12 cellular contexts compared by ENCODE assay signal in the genomic region with DNA sequence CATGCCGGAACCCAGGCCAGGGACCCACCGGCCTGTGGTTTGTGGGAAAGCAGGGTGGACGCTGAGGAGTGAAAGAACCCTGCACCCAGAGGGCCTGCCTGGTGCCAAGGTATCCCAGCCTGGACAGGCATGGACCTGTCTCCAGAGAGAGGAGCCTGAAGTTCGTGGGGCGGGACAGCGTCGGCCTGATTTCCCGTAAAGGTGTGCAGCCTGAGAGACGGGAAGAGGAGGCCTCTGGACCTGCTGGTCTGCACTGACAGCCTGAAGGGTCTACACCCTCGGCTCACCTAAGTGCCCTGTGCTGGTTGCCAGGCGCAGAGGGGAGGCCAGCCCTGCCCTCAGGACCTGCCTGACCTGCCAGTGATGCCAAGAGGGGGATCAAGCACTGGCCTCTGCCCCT. TPM values are rescaled to one million over a fixed set of nuclear protein-coding genes. Genes with fewer than 3 reads are reported as not detected.
A peak's percentile ranks its signal among the peaks of the same experiment; 100 is the strongest.
DNase-seq lines count a peak whose midpoint lies in the region; ATAC-seq and TF ChIP-seq lines count a peak whose summit lies in the region.
"Had no signal": no experiment of that assay in that cellular context is flagged by ENCODE, and none has a peak within 500 bp of the region (broad histone marks: within the 10 kb centered on the region; RNA-seq: fewer than 3 reads in every experiment).

No MANE protein-coding gene starts in this region.

- ATAC-seq in IMR-90 (ENCODE audit: low read depth) = no peak

- peaks cover 4 to 40% of the 10 kb centered on the region in 2 experiments; a peak in 3 of 4 replicates for H3K79me1 ChIP-seq in IMR-90 (ENCODE audit: low read depth in 1 of 2, low read length in 2 of 2)

- no peak overlapping the region for H3K4me3 Mint-ChIP-seq in HFFc6

- H3K9ac ChIP-seq in IMR-90 (ENCODE audit: low read depth, low read length) = no peak overlapping the region
- no peak overlapping the region for H3K9ac ChIP-seq in muscle layer of colon (ENCODE audit: low read length)
- H3K9ac ChIP-seq in subcutaneous abdominal adipose tissue (ENCODE audit: low read length in 5 of 5) = no peak overlapping the region

- no peak overlapping the region for H2AK5ac ChIP-seq in IMR-90 (ENCODE audit: low read depth, low read length)

- peaks cover 65% of the 10 kb centered on the region for H3K4me1 Mint-ChIP-seq in HFFc6 (ENCODE audit: low read depth)

- no peak overlapping the region for H3K27ac Mint-ChIP-seq in HFFc6

- no peak overlapping the region for H3K4me2 ChIP-seq in IMR-90 (ENCODE audit: low read depth, low read length)

- 0 out of 2 replicates have a peak overlapping the region, but pooled peaks have one; percentile 2 for H3K4ac ChIP-seq in IMR-90 (ENCODE audit: low read depth, low read length)

- peaks cover 13% of the 10 kb centered on the region for H3K9me1 ChIP-seq in IMR-90 (ENCODE audit: insufficient read depth, low read length)

- TF ChIP-seq CTCF in IMR-90 (conservative IDR thresholded peaks at IDR 0.05; ENCODE audit: low read depth, low read length) (no peak), dorsolateral prefrontal cortex (IDR thresholded peaks at IDR 0.05 in 54 of 56, conservative IDR thresholded peaks at IDR 0.05 in 2 of 56; ENCODE audit: low read depth in 1 of 56, partially characterized antibody in 56 of 56) (no peak), HFFc6 (IDR thresholded peaks at IDR 0.05) (no peak)

- H3K4me1 ChIP-seq in IMR-90 (ENCODE audit: control insufficient read depth, insufficient read depth, low read length) (peaks cover 22% of the 10 kb centered on the region), muscle layer of colon (ENCODE audit: insufficient read depth, low read length) (peaks cover 32% of the 10 kb centered on the region), subcutaneous abdominal adipose tissue (ENCODE audit: control insufficient read depth in 5 of 5, insufficient read depth in 5 of 5, low read length in 5 of 5) (peaks cover 33 to 69% (median 61%) of the 10 kb centered on the region in 5 donors)
- H3K4me1 ChIP-seq: HAP-1 had no signal

- CTCF ChIA-PET in IMR-90 (lab: Yijun Ruan, JAX) = no interaction called here

- H3K23ac ChIP-seq in IMR-90 (ENCODE audit: low read depth, low read length) = no peak overlapping the region

- H3K4me3 ChIP-seq in IMR-90 (ENCODE audit: insufficient read depth, low read depth, low read length) (no peak overlapping the region), dorsolateral prefrontal cortex (no peak overlapping the region), muscle layer of colon (ENCODE audit: low read depth in 1 of 2, low read length in 2 of 2) (no peak overlapping the region), subcutaneous abdominal adipose tissue (ENCODE audit: low read depth in 1 of 5, low read length in 5 of 5) (no peak overlapping the region)
- H3K4me3 ChIP-seq: HAP-1 had no signal

- H2BK15ac ChIP-seq in IMR-90 (ENCODE audit: low read depth, low read length) = no peak overlapping the region

- dilution Hi-C loops in IMR-90 (cut with HindIII; ENCODE audit: low sequenced_read_pairs, unreplicated experiment) = no loop called here

- TF ChIP-seq RAD21 in IMR-90 (IDR thresholded peaks at IDR 0.05; ENCODE audit: low read length) = no peak

- no peak overlapping the region for H2AFZ ChIP-seq in IMR-90 (replicated peaks; ENCODE audit: low read length, poor library complexity)

- H3K9me3 Mint-ChIP-seq in HFFc6 = peaks cover 11% of the 10 kb centered on the region

- H3K27me3 Mint-ChIP-seq in HFFc6 (ENCODE audit: insufficient read depth) = no peaks in the 10 kb centered on the region; the same call in 1 of the 2 replicates

- no peak overlapping the region for H4K8ac ChIP-seq in IMR-90 (ENCODE audit: low read depth in 2 of 2, low read length in 2 of 2)

- DNase-seq in IMR-90 (no peak), dorsolateral prefrontal cortex (no peak), HFFc6 (no peak), LoVo (ENCODE audit: low spot score) (no peak)
- DNase-seq in stimulated activated CD4-positive, alpha-beta T cell treated with anti-CD3 and anti-CD28 coated beads, Interleukin-4, amount 100 ng/mL, for 1 hour = no peak
- no peak for DNase-seq in stimulated activated CD4-positive, alpha-beta T cell treated with anti-CD3 and anti-CD28 coated beads, Interleukin-12 subunit alpha, Interleukin-12 subunit beta, amount 100 ng/mL, for 4 hours
- DNase-seq: activated T-cell treated with anti-CD3 and anti-CD28 coated beads, Interleukin-2, amount 50 U/mL, for 1 hour; NCI-H1436 had no signal

- peaks cover 55% of the 10 kb centered on the region for H3K36me3 ChIP-seq in IMR-90 (ENCODE audit: control insufficient read depth, insufficient read depth, low read length)
- H3K36me3 ChIP-seq in muscle layer of colon (ENCODE audit: insufficient read depth, low read length) = peaks cover 37% of the 10 kb centered on the region
- H3K36me3 ChIP-seq in subcutaneous abdominal adipose tissue (ENCODE audit: control insufficient read depth in 5 of 5, insufficient read depth in 5 of 5, low read length in 5 of 5) = peaks cover 4 to 63% (median 48%) of the 10 kb centered on the region in 5 donors

- in situ Hi-C loops in IMR-90 (cut with MboI; ENCODE audit: low sequenced_read_pairs) = no loop called here

- intact Hi-C loops in IMR-90 (cut with micrococcal nuclease) = no loop called here
- intact Hi-C loops in dorsolateral prefrontal cortex (cut with DNase I) = no loop called here

- no peak overlapping the region for H3K14ac ChIP-seq in IMR-90 (replicated peaks; ENCODE audit: low read depth, low read length)

- H3K27ac ChIP-seq in IMR-90 (ENCODE audit: insufficient read depth, low read length) (no peak overlapping the region), dorsolateral prefrontal cortex (peak overlapping the region in 33 of 59 donors; percentile 13 to 83 (median 72)), muscle layer of colon (ENCODE audit: low read depth, low read length) (peak overlapping the region; percentile 67), subcutaneous abdominal adipose tissue (ENCODE audit: low read depth, low read length) (peak overlapping the region; percentile 88)

- TF ChIP-seq POLR2A in IMR-90 (IDR thresholded peaks at IDR 0.05; ENCODE audit: low read depth, low read length) = no peak

- H3K56ac ChIP-seq in IMR-90 (ENCODE audit: extremely low read depth, insufficient read depth, low read length) = no peak overlapping the region

- no TSS peak for BruUV-seq in IMR-90 (replicated peaks; lab: Mats Ljungman, UMichigan)

- H3K18ac ChIP-seq in IMR-90 (ENCODE audit: low read depth, low read length) = no peak overlapping the region

- no peak overlapping the region for H4K91ac ChIP-seq in IMR-90 (ENCODE audit: insufficient read depth, low read depth, low read length)

- H4K5ac ChIP-seq in IMR-90 (ENCODE audit: low read depth, low read length) = no peak overlapping the region

- no peak overlapping the region for H2BK20ac ChIP-seq in IMR-90 (ENCODE audit: low read depth, low read length)

- peak overlapping the region; percentile 18 for H2AK9ac ChIP-seq in IMR-90 (replicated peaks; ENCODE audit: low read depth, low read length, poor library complexity)

- H4K20me1 ChIP-seq in IMR-90 (ENCODE audit: insufficient read depth, low read length) = peaks cover 10% of the 10 kb centered on the region

- POLR2A ChIA-PET in IMR-90 (lab: Charles Lee; ENCODE audit: unreplicated experiment) = no interaction called here

- H2BK120ac ChIP-seq in IMR-90 (ENCODE audit: low read depth, low read length) = no peak overlapping the region

- H3K27me3 ChIP-seq in IMR-90 (ENCODE audit: control insufficient read depth, insufficient read depth, low read length) (no peaks in the 10 kb centered on the region), dorsolateral prefrontal cortex (no peaks in the 10 kb centered on the region), muscle layer of colon (ENCODE audit: control insufficient read depth in 1 of 2, insufficient read depth in 2 of 2, low read length in 2 of 2) (no peaks in the 10 kb centered on the region), subcutaneous abdominal adipose tissue (ENCODE audit: control insufficient read depth in 5 of 5, insufficient read depth in 4 of 5, low read length in 5 of 5) (peaks cover 0 to 6% (median 0%) of the 10 kb centered on the region in 5 donors)

- 91% methylated on average over 8 of the region's 11 CpGs; no CpG with 5 or more reads in 1 of the 2 experiments for WGBS in IMR-90 (ENCODE audit: extremely low coverage in 2 of 2, insufficient read length in 1 of 2), 2 experiments

- peaks cover 40% of the 10 kb centered on the region for H3K36me3 Mint-ChIP-seq in HFFc6 (ENCODE audit: low read depth)

- H3K9me3 ChIP-seq in IMR-90 (ENCODE audit: control insufficient read depth, insufficient read depth, low read length) (no peaks in the 10 kb centered on the region), muscle layer of colon (ENCODE audit: low read length) (no peaks in the 10 kb centered on the region), subcutaneous abdominal adipose tissue (ENCODE audit: control insufficient read depth in 5 of 5, low read length in 5 of 5) (no peaks in the 10 kb centered on the region)
- H3K9me3 ChIP-seq: HAP-1 had no signal

- H2BK5ac ChIP-seq in IMR-90 (ENCODE audit: low read depth, low read length, poor library complexity, severe bottlenecking) = no peak overlapping the region

TF ChIP-seq in IMR-90, 13 proteins besides CTCF, POLR2A, EP300 and RAD21:
- no peak for TF ChIP-seq CHD1 (IDR thresholded peaks at IDR 0.05; ENCODE audit: low read depth, low read length)
- TF ChIP-seq FOS (IDR thresholded peaks at IDR 0.05; ENCODE audit: low read depth, low read length) = no peak
- TF ChIP-seq MAFK (IDR thresholded peaks at IDR 0.05; ENCODE audit: low read depth, low read length) = no peak

RNA-seq across cellular contexts. Expression of gene CSF1, which starts 18.5 kb away (rescaled TPM):
- total RNA-seq in IMR-90 (2012; rRNA removed) (9.4 and 14.3 TPM in 2 replicates), dorsolateral prefrontal cortex (10 to 100 TPM in 117 of 120 experiments, 1 to 10 TPM in 3; 8.9 to 51.5 (median 20.8) TPM)
- polyA plus RNA-seq in IMR-90 (2012; rRNA removed) = 22.0 and 25.6 TPM in 2 replicates
- polyA plus RNA-seq in IMR-90 (2012; cell fraction: cytosol; rRNA removed) = 19.2 and 30.9 TPM in 2 replicates
- polyA plus RNA-seq in IMR-90 (2012; cell fraction: nucleus; rRNA removed; ENCODE audit: low replicate concordance) = 26.9 and 32.7 TPM in 2 replicates
- 10 to 100 TPM; 28.7 to 79.3 (median 72.4) TPM for total RNA-seq in HFFc6 (2021; fragmentation: NEBNext Ultra II Directional; extraction: Animal tissue kit (Norgen Biotek cat#: 25700))
- total RNA-seq: OCI-LY7 had no signal

RNA-seq across cellular contexts. Expression of gene AHCYL1, which starts 55.4 kb away (rescaled TPM):
- total RNA-seq in IMR-90 (2012; rRNA removed) (73.9 and 76.0 TPM in 2 replicates), dorsolateral prefrontal cortex (100 to 1,000 TPM; 172 to 665 (median 292) TPM)
- polyA plus RNA-seq in IMR-90 (2012; rRNA removed) = 63.9 and 75.1 TPM in 2 replicates
- 25.3 and 33.6 TPM in 2 replicates for polyA plus RNA-seq in IMR-90 (2012; cell fraction: cytosol; rRNA removed)
- 45.6 and 132 TPM in 2 replicates for polyA plus RNA-seq in IMR-90 (2012; cell fraction: nucleus; rRNA removed; ENCODE audit: low replicate concordance)
- 10 to 100 TPM; 73.4 to 87.1 (median 74.7) TPM for total RNA-seq in HFFc6 (2021; fragmentation: NEBNext Ultra II Directional; extraction: Animal tissue kit (Norgen Biotek cat#: 25700))
